24 cellular contexts compared by ENCODE assay signal in the genomic region with DNA sequence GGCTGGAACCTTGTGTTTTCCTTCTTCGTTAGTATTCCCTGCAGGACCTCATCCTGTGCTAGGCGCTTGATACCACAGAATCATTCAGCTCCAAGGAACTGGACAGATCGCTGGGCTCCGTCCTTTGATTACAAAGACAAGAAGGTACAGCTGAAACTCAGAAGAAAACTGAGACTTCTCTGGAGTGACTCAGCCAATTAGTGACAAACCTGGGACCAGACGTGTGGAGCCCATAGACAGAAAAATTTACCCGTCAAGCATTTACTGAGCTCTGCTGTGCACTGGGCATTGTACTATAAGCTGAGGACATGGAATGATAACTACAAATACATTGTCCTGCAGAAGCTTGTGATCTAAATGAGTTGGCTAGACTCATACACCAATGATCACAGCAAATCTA.
"Had no signal": no experiment of that assay in that cellular context is flagged by ENCODE, and none has a peak within 500 bp of the region (broad histone marks: within the 10 kb centered on the region; RNA-seq: fewer than 3 reads in every experiment).

No MANE protein-coding gene starts in this region.

- DNase-seq: effector memory CD8-positive, alpha-beta T cell; esophagus squamous epithelium; foreskin fibroblast; immature natural killer cell; left colon; left ventricle myocardium superior; mesenchymal stem cell; midbrain; naive B cell; nephron progenitor cell; posterior cingulate gyrus; sigmoid colon; stimulated activated CD4-positive, alpha-beta T cell treated with anti-CD3 and anti-CD28 coated beads, Interleukin-2, amount 100 ng/mL, for 24 hours; stimulated activated CD4-positive, alpha-beta T cell treated with anti-CD3 and anti-CD28 coated beads, Interleukin-4, amount 100 ng/mL, for 4 hours; stimulated activated naive B cell treated with anti-CD40 and anti-IgM and Interleukin-4, amounts not matched to agents 10 μg/mL and 1 μg/mL and 100 μg/mL, for 72 hours; stimulated activated naive CD8-positive, alpha-beta T cell treated with anti-CD3 and anti-CD28 coated beads, Interleukin-15, amount 100 ng/mL, for 72 hours; testis; upper lobe of right lung had no signal

- ATAC-seq: effector memory CD8-positive, alpha-beta T cell; left colon; left ventricle myocardium superior; stimulated activated naive B cell treated with anti-CD40 and anti-IgM and Interleukin-4, amounts not matched to agents 10 μg/mL and 1 μg/mL and 100 μg/mL, for 72 hours; stimulated activated naive CD8-positive, alpha-beta T cell treated with anti-CD3 and anti-CD28 coated beads, Interleukin-15, amount 100 ng/mL, for 72 hours; upper lobe of right lung had no signal

- H3K4me3 ChIP-seq: esophagus squamous epithelium, lung, right atrium auricular region, sigmoid colon, skin epidermis, testis, tibial nerve, upper lobe of right lung, vagina had no signal

- H3K27me3 ChIP-seq: esophagus squamous epithelium, neutrophil, right atrium auricular region, sigmoid colon, testis, tibial nerve, upper lobe of right lung, vagina had no signal

- H3K36me3 ChIP-seq: esophagus squamous epithelium, neutrophil, right atrium auricular region, sigmoid colon, tibial nerve, upper lobe of right lung, vagina had no signal

- H3K9me3 ChIP-seq: esophagus squamous epithelium, neutrophil, right atrium auricular region, sigmoid colon, testis, tibial nerve, upper lobe of right lung, vagina had no signal

- H3K27ac ChIP-seq: esophagus squamous epithelium, neutrophil, right atrium auricular region, sigmoid colon, skin epidermis, testis, tibial nerve, upper lobe of right lung, vagina had no signal
